In the genomic region with DNA sequence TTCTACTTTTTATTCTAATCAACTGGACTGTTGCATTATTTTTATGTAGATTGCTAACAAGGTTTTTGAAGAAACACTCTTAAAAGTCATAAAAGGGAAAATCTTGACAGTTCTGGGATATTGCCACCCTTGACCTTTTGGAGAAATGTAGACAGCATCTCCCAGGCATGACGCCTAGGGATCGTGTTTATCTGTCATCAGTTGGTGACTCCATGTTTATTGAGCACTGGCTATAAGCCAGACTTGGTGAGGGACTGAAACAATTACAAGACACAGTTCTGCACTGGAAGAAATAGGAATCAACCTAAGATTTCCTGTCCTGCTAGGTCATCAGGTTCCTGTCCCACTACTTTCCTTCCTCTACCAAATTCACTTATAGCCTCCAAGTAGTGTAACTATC, we compare ENCODE assay signal across 2 cellular contexts.
TF ChIP-seq lines count a peak whose summit lies in the region.

No MANE protein-coding gene starts in this region.

TF ChIP-seq in SK-N-SH, 30 proteins besides CTCF, POLR2A, EP300 and RAD21 (continued from another document):
- TF ChIP-seq POLR2AphosphoS5 (IDR thresholded peaks at IDR 0.05; ENCODE audit: low read depth, low read length) (peak; percentile 28; the same call in 1 of the 2 replicates), GABPA (IDR thresholded peaks at IDR 0.05; ENCODE audit: low read depth) (no peak), SIN3A (IDR thresholded peaks at IDR 0.05; ENCODE audit: borderline replicate concordance, low read depth, low read length) (no peak), NFIC (IDR thresholded peaks at IDR 0.05; ENCODE audit: borderline replicate concordance) (peak; percentile 65), FOXM1 (IDR thresholded peaks at IDR 0.05; ENCODE audit: low read depth) (no peak), MXI1 (IDR thresholded peaks at IDR 0.05; ENCODE audit: low read depth, low read length) (no peak), JUND (IDR thresholded peaks at IDR 0.05) (peak; percentile 22), CHD2 (IDR thresholded peaks at IDR 0.05; ENCODE audit: low read length, partially characterized antibody) (no peak)
- TF ChIP-seq, protein P1, sequence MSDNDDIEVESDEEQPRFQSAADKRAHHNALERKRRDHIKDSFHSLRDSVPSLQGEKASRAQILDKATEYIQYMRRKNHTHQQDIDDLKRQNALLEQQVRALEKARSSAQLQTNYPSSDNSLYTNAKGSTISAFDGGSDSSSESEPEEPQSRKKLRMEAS (IDR thresholded peaks at IDR 0.05; ENCODE audit: low read depth) = no peak
- TF ChIP-seq, protein P2, sequence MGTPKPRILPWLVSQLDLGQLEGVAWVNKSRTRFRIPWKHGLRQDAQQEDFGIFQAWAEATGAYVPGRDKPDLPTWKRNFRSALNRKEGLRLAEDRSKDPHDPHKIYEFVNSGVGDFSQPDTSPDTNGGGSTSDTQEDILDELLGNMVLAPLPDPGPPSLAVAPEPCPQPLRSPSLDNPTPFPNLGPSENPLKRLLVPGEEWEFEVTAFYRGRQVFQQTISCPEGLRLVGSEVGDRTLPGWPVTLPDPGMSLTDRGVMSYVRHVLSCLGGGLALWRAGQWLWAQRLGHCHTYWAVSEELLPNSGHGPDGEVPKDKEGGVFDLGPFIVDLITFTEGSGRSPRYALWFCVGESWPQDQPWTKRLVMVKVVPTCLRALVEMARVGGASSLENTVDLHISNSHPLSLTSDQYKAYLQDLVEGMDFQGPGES (IDR thresholded peaks at IDR 0.05; ENCODE audit: low read depth, low read length) = no peak
- TF ChIP-seq, protein P3, sequence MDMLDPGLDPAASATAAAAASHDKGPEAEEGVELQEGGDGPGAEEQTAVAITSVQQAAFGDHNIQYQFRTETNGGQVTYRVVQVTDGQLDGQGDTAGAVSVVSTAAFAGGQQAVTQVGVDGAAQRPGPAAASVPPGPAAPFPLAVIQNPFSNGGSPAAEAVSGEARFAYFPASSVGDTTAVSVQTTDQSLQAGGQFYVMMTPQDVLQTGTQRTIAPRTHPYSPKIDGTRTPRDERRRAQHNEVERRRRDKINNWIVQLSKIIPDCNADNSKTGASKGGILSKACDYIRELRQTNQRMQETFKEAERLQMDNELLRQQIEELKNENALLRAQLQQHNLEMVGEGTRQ (IDR thresholded peaks at IDR 0.05; ENCODE audit: borderline replicate concordance, low read depth, low read length) = no peak
- TF ChIP-seq, protein P4, sequence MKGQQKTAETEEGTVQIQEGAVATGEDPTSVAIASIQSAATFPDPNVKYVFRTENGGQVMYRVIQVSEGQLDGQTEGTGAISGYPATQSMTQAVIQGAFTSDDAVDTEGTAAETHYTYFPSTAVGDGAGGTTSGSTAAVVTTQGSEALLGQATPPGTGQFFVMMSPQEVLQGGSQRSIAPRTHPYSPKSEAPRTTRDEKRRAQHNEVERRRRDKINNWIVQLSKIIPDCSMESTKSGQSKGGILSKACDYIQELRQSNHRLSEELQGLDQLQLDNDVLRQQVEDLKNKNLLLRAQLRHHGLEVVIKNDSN (IDR thresholded peaks at IDR 0.05; ENCODE audit: borderline replicate concordance, low read depth) = no peak

TF ChIP-seq in SK-N-SH treated with all-trans-retinoic acid at 6 μM for 48 hours, 23 proteins besides CTCF, POLR2A, EP300 and RAD21 (continued from another document):
- TF ChIP-seq, protein P5, sequence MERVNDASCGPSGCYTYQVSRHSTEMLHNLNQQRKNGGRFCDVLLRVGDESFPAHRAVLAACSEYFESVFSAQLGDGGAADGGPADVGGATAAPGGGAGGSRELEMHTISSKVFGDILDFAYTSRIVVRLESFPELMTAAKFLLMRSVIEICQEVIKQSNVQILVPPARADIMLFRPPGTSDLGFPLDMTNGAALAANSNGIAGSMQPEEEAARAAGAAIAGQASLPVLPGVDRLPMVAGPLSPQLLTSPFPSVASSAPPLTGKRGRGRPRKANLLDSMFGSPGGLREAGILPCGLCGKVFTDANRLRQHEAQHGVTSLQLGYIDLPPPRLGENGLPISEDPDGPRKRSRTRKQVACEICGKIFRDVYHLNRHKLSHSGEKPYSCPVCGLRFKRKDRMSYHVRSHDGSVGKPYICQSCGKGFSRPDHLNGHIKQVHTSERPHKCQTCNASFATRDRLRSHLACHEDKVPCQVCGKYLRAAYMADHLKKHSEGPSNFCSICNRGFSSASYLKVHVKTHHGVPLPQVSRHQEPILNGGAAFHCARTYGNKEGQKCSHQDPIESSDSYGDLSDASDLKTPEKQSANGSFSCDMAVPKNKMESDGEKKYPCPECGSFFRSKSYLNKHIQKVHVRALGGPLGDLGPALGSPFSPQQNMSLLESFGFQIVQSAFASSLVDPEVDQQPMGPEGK (CRISPR knock-in tag; IDR thresholded peaks at IDR 0.05; ENCODE audit: borderline replicate concordance) = no peak
- no peak for TF ChIP-seq ESRRG (CRISPR knock-in tag; IDR thresholded peaks at IDR 0.05)
- TF ChIP-seq, protein P6, sequence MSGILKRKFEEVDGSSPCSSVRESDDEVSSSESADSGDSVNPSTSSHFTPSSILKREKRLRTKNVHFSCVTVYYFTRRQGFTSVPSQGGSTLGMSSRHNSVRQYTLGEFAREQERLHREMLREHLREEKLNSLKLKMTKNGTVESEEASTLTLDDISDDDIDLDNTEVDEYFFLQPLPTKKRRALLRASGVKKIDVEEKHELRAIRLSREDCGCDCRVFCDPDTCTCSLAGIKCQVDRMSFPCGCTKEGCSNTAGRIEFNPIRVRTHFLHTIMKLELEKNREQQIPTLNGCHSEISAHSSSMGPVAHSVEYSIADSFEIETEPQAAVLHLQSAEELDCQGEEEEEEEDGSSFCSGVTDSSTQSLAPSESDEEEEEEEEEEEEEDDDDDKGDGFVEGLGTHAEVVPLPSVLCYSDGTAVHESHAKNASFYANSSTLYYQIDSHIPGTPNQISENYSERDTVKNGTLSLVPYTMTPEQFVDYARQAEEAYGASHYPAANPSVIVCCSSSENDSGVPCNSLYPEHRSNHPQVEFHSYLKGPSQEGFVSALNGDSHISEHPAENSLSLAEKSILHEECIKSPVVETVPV (CRISPR knock-in tag; IDR thresholded peaks at IDR 0.05) = no peak
- TF ChIP-seq, protein P7, sequence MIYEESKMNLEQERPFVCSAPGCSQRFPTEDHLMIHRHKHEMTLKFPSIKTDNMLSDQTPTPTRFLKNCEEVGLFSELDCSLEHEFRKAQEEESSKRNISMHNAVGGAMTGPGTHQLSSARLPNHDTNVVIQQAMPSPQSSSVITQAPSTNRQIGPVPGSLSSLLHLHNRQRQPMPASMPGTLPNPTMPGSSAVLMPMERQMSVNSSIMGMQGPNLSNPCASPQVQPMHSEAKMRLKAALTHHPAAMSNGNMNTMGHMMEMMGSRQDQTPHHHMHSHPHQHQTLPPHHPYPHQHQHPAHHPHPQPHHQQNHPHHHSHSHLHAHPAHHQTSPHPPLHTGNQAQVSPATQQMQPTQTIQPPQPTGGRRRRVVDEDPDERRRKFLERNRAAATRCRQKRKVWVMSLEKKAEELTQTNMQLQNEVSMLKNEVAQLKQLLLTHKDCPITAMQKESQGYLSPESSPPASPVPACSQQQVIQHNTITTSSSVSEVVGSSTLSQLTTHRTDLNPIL (CRISPR knock-in tag; IDR thresholded peaks at IDR 0.05; ENCODE audit: low read depth) = no peak
- TF ChIP-seq SNAI2 (CRISPR knock-in tag; IDR thresholded peaks at IDR 0.05) = no peak
- TF ChIP-seq ZNF565 (CRISPR knock-in tag; conservative IDR thresholded peaks at IDR 0.05; ENCODE audit: low read depth) = no peak
- TF ChIP-seq, protein P8, sequence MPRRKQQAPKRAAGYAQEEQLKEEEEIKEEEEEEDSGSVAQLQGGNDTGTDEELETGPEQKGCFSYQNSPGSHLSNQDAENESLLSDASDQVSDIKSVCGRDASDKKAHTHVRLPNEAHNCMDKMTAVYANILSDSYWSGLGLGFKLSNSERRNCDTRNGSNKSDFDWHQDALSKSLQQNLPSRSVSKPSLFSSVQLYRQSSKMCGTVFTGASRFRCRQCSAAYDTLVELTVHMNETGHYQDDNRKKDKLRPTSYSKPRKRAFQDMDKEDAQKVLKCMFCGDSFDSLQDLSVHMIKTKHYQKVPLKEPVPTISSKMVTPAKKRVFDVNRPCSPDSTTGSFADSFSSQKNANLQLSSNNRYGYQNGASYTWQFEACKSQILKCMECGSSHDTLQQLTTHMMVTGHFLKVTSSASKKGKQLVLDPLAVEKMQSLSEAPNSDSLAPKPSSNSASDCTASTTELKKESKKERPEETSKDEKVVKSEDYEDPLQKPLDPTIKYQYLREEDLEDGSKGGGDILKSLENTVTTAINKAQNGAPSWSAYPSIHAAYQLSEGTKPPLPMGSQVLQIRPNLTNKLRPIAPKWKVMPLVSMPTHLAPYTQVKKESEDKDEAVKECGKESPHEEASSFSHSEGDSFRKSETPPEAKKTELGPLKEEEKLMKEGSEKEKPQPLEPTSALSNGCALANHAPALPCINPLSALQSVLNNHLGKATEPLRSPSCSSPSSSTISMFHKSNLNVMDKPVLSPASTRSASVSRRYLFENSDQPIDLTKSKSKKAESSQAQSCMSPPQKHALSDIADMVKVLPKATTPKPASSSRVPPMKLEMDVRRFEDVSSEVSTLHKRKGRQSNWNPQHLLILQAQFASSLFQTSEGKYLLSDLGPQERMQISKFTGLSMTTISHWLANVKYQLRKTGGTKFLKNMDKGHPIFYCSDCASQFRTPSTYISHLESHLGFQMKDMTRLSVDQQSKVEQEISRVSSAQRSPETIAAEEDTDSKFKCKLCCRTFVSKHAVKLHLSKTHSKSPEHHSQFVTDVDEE (CRISPR knock-in tag; IDR thresholded peaks at IDR 0.05) = no peak
- TF ChIP-seq ZNF8 (CRISPR knock-in tag; IDR thresholded peaks at IDR 0.05) = no peak
- no peak for TF ChIP-seq CSDC2 (CRISPR knock-in tag; IDR thresholded peaks at IDR 0.05)
- no peak for TF ChIP-seq OSR1 (CRISPR knock-in tag; IDR thresholded peaks at IDR 0.05)
